ENCODE assay signal across 16 cellular contexts in genomic region chr13:26323127-26323526, GRCh38.
A peak's percentile ranks its signal among the peaks of the same experiment; 100 is the strongest.
DNase-seq lines count a peak whose midpoint lies in the region; ATAC-seq, FAIRE-seq and TF ChIP-seq lines count a peak whose summit lies in the region.
"Had no signal": no experiment of that assay in that cellular context is flagged by ENCODE, and none has a peak within 500 bp of the region (broad histone marks: within the 10 kb centered on the region; RNA-seq: fewer than 3 reads in every experiment).

No MANE protein-coding gene starts in this region.

- WGBS in lower leg skin, 2 donors = 44 to 46% methylated on average over 2 of the region's 2 CpGs

- H3K27ac ChIP-seq in cardiac muscle cell (peak overlapping the region; percentile 62), gastrocnemius medialis (peak overlapping the region in 3 of 4 donors; percentile 0 to 79 (median 77))
- H3K27ac ChIP-seq: BLaER1, GM23248 had no signal

- no peak for DNase-seq in cardiac muscle cell (ENCODE audit: low read depth in 1 of 2, low spot score in 1 of 2)
- DNase-seq in cardiac septum (ENCODE audit: low spot score) = no peak
- DNase-seq in D721Med (ENCODE audit: insufficient read length, low spot score) = no peak
- no peak for DNase-seq in memory B cell (ENCODE audit: low spot score in 2 of 2)
- no peak for DNase-seq in gastrocnemius medialis
- DNase-seq in lower leg skin (ENCODE audit: low spot score in 2 of 2) = no peak
- DNase-seq: 8988T; AML-193; Caco-2; CD8-positive, alpha-beta memory T cell; DMS53; GF-D8; GM23248 had no signal

- peak overlapping the region; percentile 62 for H3K27ac Mint-ChIP-seq in memory B cell

- intact Hi-C loops in cardiac septum (cut with DNase I) (no loop called here), gastrocnemius medialis (cut with DNase I; ENCODE audit: low total_unique reads) (loop anchor here (1.0 kb wide), 1 partner anchor 66 kb away; no protein-coding TSS in a partner anchor), lower leg skin (cut with DNase I; ENCODE audit: low total_unique reads) (no loop called here)

- H3K4me1 ChIP-seq in cardiac muscle cell (ENCODE audit: low read depth) = peaks cover 32% of the 10 kb centered on the region
- peaks cover 51 to 70% of the 10 kb centered on the region in 2 donors for H3K4me1 ChIP-seq in gastrocnemius medialis
- H3K4me1 ChIP-seq: BLaER1 had no signal

- peak; percentile 6 for FAIRE-seq in D721Med (lab: Jason Lieb, UNC)
- FAIRE-seq: H54 had no signal

- H3K4me3 ChIP-seq in cardiac muscle cell (no peak overlapping the region), gastrocnemius medialis (no peak overlapping the region), lower leg skin (ENCODE audit: low read depth, poor library complexity, severe bottlenecking) (no peak overlapping the region)
- H3K4me3 ChIP-seq: BLaER1, GM23248 had no signal

- H3K9me3 ChIP-seq in cardiac muscle cell (ENCODE audit: low read depth) = no peaks in the 10 kb centered on the region
- H3K9me3 ChIP-seq in gastrocnemius medialis = no peaks in the 10 kb centered on the region
- H3K9me3 ChIP-seq: Caco-2 had no signal

- no peaks in the 10 kb centered on the region for H3K9me3 Mint-ChIP-seq in memory B cell
- H3K9me3 Mint-ChIP-seq: CD8-positive, alpha-beta memory T cell had no signal

- no peak overlapping the region for H3K4me3 Mint-ChIP-seq in memory B cell

- no peaks in the 10 kb centered on the region for H3K27me3 ChIP-seq in cardiac muscle cell
- no peaks in the 10 kb centered on the region for H3K27me3 ChIP-seq in gastrocnemius medialis
- H3K27me3 ChIP-seq: BLaER1 had no signal

- TF ChIP-seq CTCF in cardiac muscle cell (IDR thresholded peaks at IDR 0.05; ENCODE audit: low read depth, low read length) (no peak), D721Med (IDR thresholded peaks at IDR 0.05; ENCODE audit: insufficient read depth, missing control alignments) (no peak), gastrocnemius medialis (IDR thresholded peaks at IDR 0.05 in 4 of 5, conservative IDR thresholded peaks at IDR 0.05 in 1 of 5) (no peak), lower leg skin (IDR thresholded peaks at IDR 0.05) (no peak)

- H3K4me1 Mint-ChIP-seq in memory B cell = peaks cover 23% of the 10 kb centered on the region

- in situ Hi-C loops in gastrocnemius medialis (cut with MboI; ENCODE audit: low sequenced_read_pairs in 4 of 4) = no loop called here

- no peaks in the 10 kb centered on the region for H3K36me3 ChIP-seq in cardiac muscle cell
- no peaks in the 10 kb centered on the region for H3K36me3 ChIP-seq in gastrocnemius medialis
- H3K36me3 ChIP-seq: BLaER1 had no signal

- TF ChIP-seq POLR2A in gastrocnemius medialis (IDR thresholded peaks at IDR 0.05) = no peak
- TF ChIP-seq POLR2A in lower leg skin (IDR thresholded peaks at IDR 0.05) = no peak

- peaks cover 3% of the 10 kb centered on the region for H3K36me3 Mint-ChIP-seq in memory B cell
- H3K36me3 Mint-ChIP-seq: CD8-positive, alpha-beta memory T cell had no signal

- no peaks in the 10 kb centered on the region for H3K27me3 Mint-ChIP-seq in memory B cell
- H3K27me3 Mint-ChIP-seq: CD8-positive, alpha-beta memory T cell had no signal

- ATAC-seq in memory B cell (ENCODE audit: low read depth) (no peak), gastrocnemius medialis (peak in 1 of 2 donors; percentile 34)
- ATAC-seq in activated CD4-positive, CD25-positive, alpha-beta regulatory T cell treated with anti-CD3 and anti-CD28 coated beads, Interleukin-2, amount 50 U/mL, for 24 hours = no peak
